1 cellular context compared by ENCODE assay signal in the genomic region with DNA sequence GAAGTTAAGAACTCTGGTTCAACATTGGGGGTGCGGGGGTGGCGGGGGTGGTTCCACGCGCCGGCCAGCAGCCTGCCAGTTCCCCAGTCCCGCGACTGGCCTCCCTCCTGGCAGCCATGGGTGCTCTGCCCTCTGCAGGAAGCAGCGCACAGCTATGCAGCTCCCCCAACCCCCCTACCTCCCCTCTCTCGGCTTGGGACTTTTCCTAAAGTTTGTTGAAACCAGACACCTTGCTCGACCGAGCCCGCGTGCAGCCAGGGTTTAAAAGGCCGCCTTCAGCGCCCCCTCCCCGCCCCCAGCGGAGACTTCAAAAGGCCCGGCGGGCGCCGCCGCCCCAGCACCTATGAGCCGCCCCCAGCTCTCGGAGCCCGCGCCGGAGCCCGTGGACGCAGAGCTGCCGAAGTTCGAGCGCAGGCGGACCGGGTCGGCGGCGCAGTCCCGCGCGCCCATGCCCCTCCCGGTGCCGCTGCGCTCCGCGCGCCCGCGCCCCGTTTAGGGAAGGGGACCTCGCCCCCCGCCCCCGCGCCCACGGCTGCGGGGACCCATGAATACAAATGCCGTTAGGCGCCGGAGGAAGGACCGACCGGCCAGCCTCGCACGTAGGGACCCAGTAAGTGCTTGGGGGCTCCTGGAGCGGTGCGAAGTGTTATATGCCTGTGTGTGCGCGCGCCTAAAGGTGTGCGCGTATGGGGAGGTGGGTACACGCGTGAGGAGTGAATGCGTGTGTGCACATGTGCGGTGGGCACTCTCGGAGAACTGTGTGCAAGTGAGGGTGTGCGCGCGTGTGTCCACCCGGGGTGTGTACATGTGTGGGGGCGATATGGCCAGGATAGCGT.
A peak's percentile ranks its signal among the peaks of the same experiment; 100 is the strongest.
TF ChIP-seq lines count a peak whose summit lies in the region.

No MANE protein-coding gene starts in this region.

TF ChIP-seq in K562, 482 proteins besides CTCF, POLR2A, EP300 and RAD21:
- peak; percentile 47 for TF ChIP-seq EGR1 (conservative IDR thresholded peaks at IDR 0.05)
- TF ChIP-seq SRSF3 (IDR thresholded peaks at IDR 0.05; ENCODE audit: insufficient read depth, low read length) = no peak
